Comparison of ENCODE assay signal across 11 cellular contexts in the genomic region with DNA sequence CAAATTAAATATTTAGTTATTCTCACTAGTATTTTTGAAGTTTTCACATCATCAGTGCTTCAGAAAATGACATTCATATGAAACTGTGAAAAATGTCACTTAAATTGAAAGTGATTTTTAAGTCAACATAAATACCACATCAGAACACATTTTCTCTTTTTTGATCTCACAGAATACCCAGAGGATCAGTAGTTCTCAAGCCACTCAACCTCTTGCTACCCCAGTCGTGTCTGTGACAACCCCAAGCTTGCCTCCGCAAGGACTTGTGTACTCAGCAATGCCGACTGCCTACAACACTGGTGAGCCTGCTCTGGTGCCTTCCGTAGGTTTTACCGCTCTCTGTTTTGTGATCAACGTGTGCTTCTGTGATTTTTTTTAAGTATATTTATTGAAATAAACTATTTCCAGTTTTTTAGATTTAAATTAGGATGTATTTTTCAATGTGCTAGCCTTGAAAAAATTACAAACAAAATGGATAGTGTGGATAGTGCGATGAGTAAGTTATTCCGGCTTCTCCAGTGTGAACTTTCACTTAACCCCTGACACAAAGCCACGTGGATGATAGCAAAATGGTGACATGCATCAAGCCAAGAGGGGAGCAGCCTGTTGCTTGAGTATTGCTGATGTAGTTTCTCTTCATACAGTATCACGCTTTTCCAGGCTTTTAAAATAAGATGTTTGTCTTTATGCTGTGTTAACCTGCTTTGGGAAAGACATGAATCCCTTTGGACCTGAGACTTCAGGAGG. TPM values are rescaled to one million over a fixed set of nuclear protein-coding genes. Genes with fewer than 3 reads are reported as not detected.
DNase-seq lines count a peak whose midpoint lies in the region; ATAC-seq, FAIRE-seq and TF ChIP-seq lines count a peak whose summit lies in the region.
"Had no signal": no experiment of that assay in that cellular context is flagged by ENCODE, and none has a peak within 500 bp of the region (broad histone marks: within the 10 kb centered on the region; RNA-seq: fewer than 3 reads in every experiment).

No MANE protein-coding gene starts in this region.

- POLR2A ChIA-PET in CD4-positive, alpha-beta memory T cell (lab: Charles Lee; ENCODE audit: partially characterized antibody) = interaction anchor here (1.0 to 1.8 kb wide), 3 partner anchors 14 to 455 kb away, joined by 3 to 7 read pairs (median 4); a partner anchor contains a TSS

- peaks cover 18% of the 10 kb centered on the region for H3K4me1 ChIP-seq in CD4-positive, alpha-beta memory T cell (ENCODE audit: insufficient read depth, low read length)
- H3K4me1 ChIP-seq in MM.1S (ENCODE audit: low read length) (peaks cover 23% of the 10 kb centered on the region), astrocyte (ENCODE audit: insufficient read depth, low read length) (peaks cover 29% of the 10 kb centered on the region), rectal smooth muscle tissue (ENCODE audit: control insufficient read depth, insufficient read depth, low read length) (peaks cover 21% of the 10 kb centered on the region)

- no peak overlapping the region for H2AFZ ChIP-seq in MM.1S (ENCODE audit: low read length)
- H2AFZ ChIP-seq in astrocyte (ENCODE audit: low read depth, low read length) = no peak overlapping the region

- in situ Hi-C loops in KBM-7 (cut with MboI; ENCODE audit: low pct_unique_long_range_greater_than_20kb, low sequenced_read_pairs) = no loop called here

- H3K27me3 Mint-ChIP-seq in CD4-positive, alpha-beta memory T cell = no peaks in the 10 kb centered on the region
- no peaks in the 10 kb centered on the region for H3K27me3 Mint-ChIP-seq in astrocyte (ENCODE audit: low read depth, unreplicated experiment)

- H3K79me2 ChIP-seq in MM.1S (ENCODE audit: low read length) (no peaks in the 10 kb centered on the region), astrocyte (ENCODE audit: insufficient read depth, low read length) (no peaks in the 10 kb centered on the region)

- peaks cover 23 to 37% (median 31%) of the 10 kb centered on the region in 4 donors for H3K4me1 Mint-ChIP-seq in CD4-positive, alpha-beta memory T cell
- peaks cover 41% of the 10 kb centered on the region for H3K4me1 Mint-ChIP-seq in astrocyte (ENCODE audit: low read depth, unreplicated experiment)

- H4K20me1 ChIP-seq in MM.1S (ENCODE audit: insufficient read depth, low read length) (no peaks in the 10 kb centered on the region), astrocyte (ENCODE audit: insufficient read depth, low read length) (no peaks in the 10 kb centered on the region)

- peak overlapping the region; percentile 2; the same call in 1 of the 2 replicates for H3K9ac ChIP-seq in MM.1S (ENCODE audit: low read length)
- H3K9ac ChIP-seq in astrocyte (ENCODE audit: low read length) = peak overlapping the region; percentile 19
- no peak overlapping the region for H3K9ac ChIP-seq in rectal smooth muscle tissue (ENCODE audit: low read length)

- H3K4me2 ChIP-seq in MM.1S (ENCODE audit: low read depth, low read length) (peak overlapping the region; percentile 38), astrocyte (ENCODE audit: low read length) (peak overlapping the region; percentile 23)

- H3K36me3 Mint-ChIP-seq in CD4-positive, alpha-beta memory T cell = peaks cover 10 to 19% of the 10 kb centered on the region in 2 donors
- H3K36me3 Mint-ChIP-seq in astrocyte (ENCODE audit: low read depth, unreplicated experiment) = peaks cover 23% of the 10 kb centered on the region

- H3K27me3 ChIP-seq in CD4-positive, alpha-beta memory T cell (ENCODE audit: insufficient read depth, low read length) = no peaks in the 10 kb centered on the region
- H3K27me3 ChIP-seq in MM.1S (replicated peaks; ENCODE audit: insufficient read depth, low read length) = no peaks in the 10 kb centered on the region
- no peaks in the 10 kb centered on the region for H3K27me3 ChIP-seq in astrocyte (ENCODE audit: insufficient read depth, low read length)
- H3K27me3 ChIP-seq in rectal smooth muscle tissue (ENCODE audit: control insufficient read depth, insufficient read depth, low read length) = no peaks in the 10 kb centered on the region
- H3K27me3 ChIP-seq: neutrophil had no signal

- intact Hi-C loops in CD4-positive, alpha-beta memory T cell (cut with micrococcal nuclease) = loop anchor here (1.0 to 2.0 kb wide), 2 partner anchors 14 to 27 kb away; a partner anchor contains a TSS

- no peaks in the 10 kb centered on the region for H3K9me3 ChIP-seq in CD4-positive, alpha-beta memory T cell (ENCODE audit: control insufficient read depth in 1 of 2, low read length in 2 of 2)
- H3K9me3 ChIP-seq in MM.1S (replicated peaks; ENCODE audit: insufficient read depth, low read length) (no peaks in the 10 kb centered on the region), astrocyte (ENCODE audit: insufficient read depth, low read depth, low read length) (no peaks in the 10 kb centered on the region)
- H3K9me3 ChIP-seq: neutrophil had no signal

- peaks cover 8% of the 10 kb centered on the region for H3F3A ChIP-seq in MM.1S (ENCODE audit: insufficient read depth, low read length)

- ATAC-seq in HG03025 (IDR thresholded peaks at IDR 0.05; ENCODE audit: low FRiP score, unreplicated experiment) = no peak
- no peak for ATAC-seq in GM18873 (IDR thresholded peaks at IDR 0.05; ENCODE audit: low FRiP score, unreplicated experiment)

- peaks cover 7% of the 10 kb centered on the region for H3K36me3 ChIP-seq in CD4-positive, alpha-beta memory T cell (ENCODE audit: insufficient read depth, low read length)
- H3K36me3 ChIP-seq in MM.1S (replicated peaks; ENCODE audit: insufficient read depth, low read length) (no peaks in the 10 kb centered on the region), astrocyte (ENCODE audit: insufficient read depth, low read length) (peaks cover 11% of the 10 kb centered on the region), rectal smooth muscle tissue (ENCODE audit: control insufficient read depth, insufficient read depth, low read length) (peaks cover 13% of the 10 kb centered on the region)

- peak overlapping the region in 1 of 2 donors; percentile 9 for H3K4me3 ChIP-seq in CD4-positive, alpha-beta memory T cell (ENCODE audit: low read length in 2 of 2)
- H3K4me3 ChIP-seq in MM.1S (ENCODE audit: low read length) = peak overlapping the region; percentile 25
- no peak overlapping the region for H3K4me3 ChIP-seq in astrocyte (ENCODE audit: insufficient read depth, low read depth, low read length)
- no peak overlapping the region for H3K4me3 ChIP-seq in rectal smooth muscle tissue (ENCODE audit: low read length)

- peaks cover 0 to 2% (median 0%) of the 10 kb centered on the region in 8 donors for H3K9me3 Mint-ChIP-seq in CD4-positive, alpha-beta memory T cell
- H3K9me3 Mint-ChIP-seq in astrocyte (ENCODE audit: unreplicated experiment) = no peaks in the 10 kb centered on the region

- peak overlapping the region; percentile 14 for H3K27ac ChIP-seq in CD4-positive, alpha-beta memory T cell (ENCODE audit: low read depth, low read length)
- H3K27ac ChIP-seq in MM.1S (ENCODE audit: low read length) (peak overlapping the region; percentile 27; the same call in 1 of the 2 replicates), astrocyte (ENCODE audit: low read depth, low read length) (no peak overlapping the region), rectal smooth muscle tissue (ENCODE audit: low read depth, low read length) (peak overlapping the region; percentile 51)
- H3K27ac ChIP-seq: neutrophil had no signal

- TF ChIP-seq CTCF in MM.1S (IDR thresholded peaks at IDR 0.05; ENCODE audit: low read length) (no peak), astrocyte (IDR thresholded peaks at IDR 0.05; ENCODE audit: insufficient read depth, low read depth, low read length) (no peak)

- H3K27ac Mint-ChIP-seq in CD4-positive, alpha-beta memory T cell = peak overlapping the region in 4 of 7 donors; percentile 70 to 87 (median 84)
- no peak overlapping the region for H3K27ac Mint-ChIP-seq in astrocyte (ENCODE audit: unreplicated experiment)

- DNase-seq in CD4-positive, alpha-beta memory T cell = peak in 3 of 5 donors; percentile 19 to 48 (median 26)
- no peak for DNase-seq in MM.1S
- DNase-seq in astrocyte (ENCODE audit: low read depth) = no peak
- no peak for DNase-seq in DMS79 treated with DMSO at 0.1 percent for 48 hours (lab: John Stamatoyannopoulos, UW)
- DNase-seq in KBM-7 = no peak
- DNase-seq: Calu3, T-helper 9 cell had no signal

- peak overlapping the region; percentile 67 to 88 (median 81) for H3K4me3 Mint-ChIP-seq in CD4-positive, alpha-beta memory T cell
- H3K4me3 Mint-ChIP-seq in astrocyte (ENCODE audit: unreplicated experiment) = no peak overlapping the region

- H3K9me2 ChIP-seq in MM.1S (replicated peaks; ENCODE audit: insufficient read depth, low read length) = no peaks in the 10 kb centered on the region

- no peak for FAIRE-seq in astrocyte (lab: Jason Lieb, UNC)

- CTCF ChIA-PET in CD4-positive, alpha-beta memory T cell (lab: Charles Lee; ENCODE audit: partially characterized antibody) = interaction anchor here (0.7 to 3.2 kb wide), 6 partner anchors 11 to 434 kb away, joined by 3 to 12 read pairs (median 4); no protein-coding TSS in a partner anchor

RNA-seq across cellular contexts. Expression of a gene that starts 26.5 kb away (rescaled TPM):
- total RNA-seq in CD4-positive, alpha-beta memory T cell = 10 to 100 TPM; 18.0 to 19.0 TPM
- polyA plus RNA-seq in CD4-positive, alpha-beta memory T cell = 1 to 10 TPM; 4.4 to 6.5 TPM
- total RNA-seq in astrocyte = 3.8 and 5.0 TPM in 2 replicates

Comparison
In these comparisons a context has a peak if more than half of its experiments do, and no peak if none do; other contexts are left out.
1. DNase-seq: peak in CD4-positive, alpha-beta memory T cell (3 of 5); none in MM.1S (single experiment), astrocyte (single experiment), DMS79 treated with DMSO at 0.1 percent for 48 hours (single experiment) and KBM-7 (single experiment).